In genomic region chr7:83611776-83612175, GRCh38 we compare ENCODE assay signal across 19 cellular contexts. TPM values are rescaled to one million over a fixed set of nuclear protein-coding genes. Genes with fewer than 3 reads are reported as not detected.
A peak's percentile ranks its signal among the peaks of the same experiment; 100 is the strongest.
DNase-seq lines count a peak whose midpoint lies in the region; ATAC-seq, FAIRE-seq and TF ChIP-seq lines count a peak whose summit lies in the region.
"Had no signal": no experiment of that assay in that cellular context is flagged by ENCODE, and none has a peak within 500 bp of the region (broad histone marks: within the 10 kb centered on the region; RNA-seq: fewer than 3 reads in every experiment).

No MANE protein-coding gene starts in this region.

- no peaks in the 10 kb centered on the region for H3K79me2 ChIP-seq in H9 (ENCODE audit: insufficient read depth, low read length)
- H3K79me2 ChIP-seq in H1 (ENCODE audit: control insufficient read depth in 1 of 2, insufficient read depth in 2 of 2, low read length in 2 of 2): no peaks in the 10 kb centered on the region
- no peaks in the 10 kb centered on the region for H3K79me2 ChIP-seq in neural progenitor cell (ENCODE audit: low read depth)

- H3K79me1 ChIP-seq in H9 (ENCODE audit: insufficient read depth, low read depth, low read length, poor library complexity, severe bottlenecking) (no peaks in the 10 kb centered on the region), H1 (ENCODE audit: low read depth, low read length) (no peaks in the 10 kb centered on the region)

- H4K91ac ChIP-seq in H9 (ENCODE audit: insufficient read length, low read depth, low read length): no peak overlapping the region
- no peak overlapping the region for H4K91ac ChIP-seq in H1 (replicated peaks; ENCODE audit: insufficient read length, low read length)

- H2BK5ac ChIP-seq in H9 (ENCODE audit: insufficient read length, low read length) (no peak overlapping the region), H1 (ENCODE audit: low read depth, low read length) (0 out of 2 replicates have a peak overlapping the region, but pooled peaks have one; percentile 22)

- no peak for ATAC-seq in gastroesophageal sphincter
- no peak for ATAC-seq in stimulated activated naive CD8-positive, alpha-beta T cell treated with anti-CD3 and anti-CD28 coated beads, Interleukin-15, amount 100 ng/mL, for 72 hours

- TF ChIP-seq CTCF in H9 (conservative IDR thresholded peaks at IDR 0.05): no peak
- no peak for TF ChIP-seq CTCF in H1 (IDR thresholded peaks at IDR 0.05; ENCODE audit: control extremely low read depth in 1 of 3, insufficient read depth in 1 of 3, low read depth in 1 of 3, low read length in 3 of 3)
- no peak for TF ChIP-seq CTCF in neural progenitor cell (IDR thresholded peaks at IDR 0.05)
- TF ChIP-seq CTCF in gastroesophageal sphincter (IDR thresholded peaks at IDR 0.05): no peak

- H3K4me3 ChIP-seq in HUES64 (ENCODE audit: low read length) (no peak overlapping the region), H1 (ENCODE audit: extremely low read depth in 1 of 4, insufficient read depth in 2 of 4, low read depth in 3 of 4, low read length in 4 of 4) (no peak overlapping the region), neural progenitor cell (no peak overlapping the region), gastroesophageal sphincter (no peak overlapping the region)
- H3K4me3 ChIP-seq: HAP-1 had no signal

- H3K23me2 ChIP-seq in H9 (ENCODE audit: insufficient read length, low read depth, low read length, poor library complexity, severe bottlenecking): no peaks in the 10 kb centered on the region
- H3K23me2 ChIP-seq in H1 (ENCODE audit: low read depth, low read length): no peaks in the 10 kb centered on the region

- FAIRE-seq in H1 (lab: Jason Lieb, UNC): no peak
- FAIRE-seq: GM12891, GM18507 had no signal

- DNase-seq in H9 (no peak), H1 (ENCODE audit: low read depth in 1 of 2, low spot score in 2 of 2) (no peak), neural progenitor cell (ENCODE audit: low spot score) (no peak)
- no peak for DNase-seq in activated CD4-positive, alpha-beta T cell treated with anti-CD3 and anti-CD28 coated beads, Interleukin-2, amount 50 U/mL, for 4 hours
- DNase-seq in stimulated activated naive CD8-positive, alpha-beta T cell treated with anti-CD3 and anti-CD28 coated beads, Interleukin-15, amount 100 ng/mL, for 72 hours: no peak
- DNase-seq: C1 segment of cervical spinal cord; Calu3; CD4-positive, alpha-beta memory T cell; COR-L47; DMS53; DMS79 treated with DMSO at 0.1 percent for 48 hours; GF-D8 had no signal

- H3K9me3 ChIP-seq in H9 (ENCODE audit: control insufficient read depth, low read depth, low read length) (no peaks in the 10 kb centered on the region), HUES64 (ENCODE audit: insufficient read depth, low read depth, low read length) (no peaks in the 10 kb centered on the region), H1 (ENCODE audit: insufficient read depth in 2 of 2, low read depth in 1 of 2, low read length in 1 of 2) (no peaks in the 10 kb centered on the region), neural progenitor cell (ENCODE audit: low read depth) (no peaks in the 10 kb centered on the region), gastroesophageal sphincter (no peaks in the 10 kb centered on the region)
- H3K9me3 ChIP-seq: HAP-1 had no signal

- H3K36me3 Mint-ChIP-seq in H9 (ENCODE audit: insufficient read depth in 1 of 3, low read depth in 3 of 3) (no peaks in the 10 kb centered on the region), neural progenitor cell (no peaks in the 10 kb centered on the region)
- H3K36me3 Mint-ChIP-seq: CD4-positive, alpha-beta memory T cell had no signal

- H3K18ac ChIP-seq in H9 (ENCODE audit: insufficient read length, low read depth, low read length) (no peak overlapping the region), H1 (ENCODE audit: extremely low read depth, low read length) (peak overlapping the region; percentile 51; the same call in 1 of the 2 replicates)

- H3K27me3 ChIP-seq in H9 (ENCODE audit: insufficient read depth, low read length) (no peaks in the 10 kb centered on the region), HUES64 (ENCODE audit: insufficient read depth, low read length) (no peaks in the 10 kb centered on the region), H1 (replicated peaks in 1 of 4; ENCODE audit: control insufficient read depth in 3 of 4, extremely low read depth in 1 of 4, insufficient read depth in 3 of 4, low read length in 3 of 4) (no peaks in the 10 kb centered on the region), neural progenitor cell (no peaks in the 10 kb centered on the region), gastroesophageal sphincter (no peaks in the 10 kb centered on the region)

- no peak for TF ChIP-seq RAD21 in H1 (IDR thresholded peaks at IDR 0.05 in 1 of 2, conservative IDR thresholded peaks at IDR 0.05 in 1 of 2; ENCODE audit: low read depth in 2 of 2, low read length in 2 of 2)

- CTCF ChIA-PET in H1 (lab: Charles Lee; ENCODE audit: partially characterized antibody): interaction anchor here (0.7 to 1.0 kb wide), 2 partner anchors 45 to 164 kb away, joined by 3 to 4 read pairs; no protein-coding TSS in a partner anchor

- H3K14ac ChIP-seq in H9 (ENCODE audit: insufficient read depth, low read length) (no peak overlapping the region), H1 (ENCODE audit: insufficient read length) (no peak overlapping the region)

- no peaks in the 10 kb centered on the region for H3K36me3 ChIP-seq in HUES64 (ENCODE audit: insufficient read depth, low read length)
- H3K36me3 ChIP-seq in H1 (ENCODE audit: control insufficient read depth in 2 of 4, insufficient read depth in 4 of 4, low read length in 3 of 4): no peaks in the 10 kb centered on the region
- no peaks in the 10 kb centered on the region for H3K36me3 ChIP-seq in neural progenitor cell
- no peaks in the 10 kb centered on the region for H3K36me3 ChIP-seq in gastroesophageal sphincter
- H3K36me3 ChIP-seq: HAP-1 had no signal

- H3K9ac ChIP-seq in H9 (ENCODE audit: extremely low read depth, insufficient read length, low read length) (no peak overlapping the region), HUES64 (ENCODE audit: low read depth, low read length) (no peak overlapping the region), H1 (replicated peaks in 1 of 4; ENCODE audit: extremely low read depth in 1 of 4, low read depth in 3 of 4, low read length in 3 of 4) (no peak overlapping the region), neural progenitor cell (no peak overlapping the region)

- TF ChIP-seq POLR2A in H1 (IDR thresholded peaks at IDR 0.05; ENCODE audit: control extremely low read depth in 1 of 2, low read depth in 2 of 2, low read length in 2 of 2) (no peak), gastroesophageal sphincter (IDR thresholded peaks at IDR 0.05) (no peak)

- H4K20me1 ChIP-seq in H9 (ENCODE audit: control insufficient read depth, insufficient read depth, insufficient read length) (no peaks in the 10 kb centered on the region), H1 (replicated peaks in 1 of 2; ENCODE audit: control insufficient read depth in 1 of 2, insufficient read depth in 2 of 2, low read length in 2 of 2) (no peaks in the 10 kb centered on the region), neural progenitor cell (ENCODE audit: low read depth) (no peaks in the 10 kb centered on the region)

- H3K27me3 Mint-ChIP-seq in H9 (ENCODE audit: low read depth) (no peaks in the 10 kb centered on the region), neural progenitor cell (ENCODE audit: insufficient read depth, low read depth) (no peaks in the 10 kb centered on the region)
- H3K27me3 Mint-ChIP-seq in stimulated activated naive CD8-positive, alpha-beta T cell treated with anti-CD3 and anti-CD28 coated beads, Interleukin-15, amount 100 ng/mL, for 72 hours: no peaks in the 10 kb centered on the region

- H3K4me2 ChIP-seq in H9 (ENCODE audit: insufficient read depth, insufficient read length, low read length): no peak overlapping the region
- no peak overlapping the region; a peak in 2 of 4 replicates for H3K4me2 ChIP-seq in H1 (ENCODE audit: insufficient read depth in 1 of 2, low read depth in 2 of 2, low read length in 2 of 2)
- no peak overlapping the region for H3K4me2 ChIP-seq in neural progenitor cell

- H3K56ac ChIP-seq in H9 (ENCODE audit: insufficient read length, low read depth, low read length) (no peak overlapping the region), H1 (replicated peaks; ENCODE audit: insufficient read length, low read depth, low read length) (no peak overlapping the region)

- H3K4ac ChIP-seq in H9 (ENCODE audit: low read depth, low read length) (no peak overlapping the region), H1 (replicated peaks; ENCODE audit: insufficient read length, low read depth, low read length) (peak overlapping the region; percentile 3)

- H4K5ac ChIP-seq in H9 (ENCODE audit: insufficient read length, low read depth, low read length) (no peak overlapping the region), H1 (ENCODE audit: insufficient read length, low read depth, low read length) (no peak overlapping the region)

- H2AK5ac ChIP-seq in H9 (ENCODE audit: insufficient read length, low read length): no peak overlapping the region
- H2AK5ac ChIP-seq in H1 (ENCODE audit: low read depth, low read length): no peak overlapping the region

- POLR2A ChIA-PET in H1 (lab: Charles Lee; ENCODE audit: partially characterized antibody): no interaction called here

- H2AFZ ChIP-seq in H9 (ENCODE audit: low read length) (peak overlapping the region; percentile 36), H1 (ENCODE audit: low read length) (0 out of 2 replicates have a peak overlapping the region, but pooled peaks have one; percentile 14), neural progenitor cell (replicated peaks) (peak overlapping the region; percentile 36)

- H4K8ac ChIP-seq in H9 (replicated peaks; ENCODE audit: insufficient read length, low read depth, low read length) (no peak overlapping the region), H1 (ENCODE audit: extremely low read depth, insufficient read depth, low read length) (no peak overlapping the region)

- H3K23ac ChIP-seq in H9 (ENCODE audit: insufficient read length, low read depth, low read length): no peak overlapping the region
- no peak overlapping the region for H3K23ac ChIP-seq in H1 (ENCODE audit: insufficient read length)

- no CpG with 5 or more reads among the region's 1 CpG for WGBS in H9 (ENCODE audit: extremely low coverage, insufficient read length, low lambda C conversion rate)
- WGBS in HUES64: 93% methylated on average over 1 of the region's 1 CpG
- WGBS in H1 (ENCODE audit: extremely low coverage in 1 of 2, insufficient coverage in 1 of 2, insufficient read length in 1 of 2, insufficient replicate concordance in 2 of 2, low coverage in 1 of 2, low lambda C conversion rate in 2 of 2, missing lambda C conversion rate in 1 of 2), 2 experiments: 86% methylated on average over 1 of the region's 1 CpG; no CpG with 5 or more reads in 1 of the 2 experiments
- WGBS in gastroesophageal sphincter (ENCODE audit: low coverage in 1 of 2), 2 donors: 100% methylated on average over 1 of the region's 1 CpG

- H3K4me1 ChIP-seq in H9 (ENCODE audit: insufficient read depth, low read length): peaks cover 7% of the 10 kb centered on the region
- peaks cover 41% of the 10 kb centered on the region for H3K4me1 ChIP-seq in HUES64 (ENCODE audit: insufficient read depth, low read length)
- H3K4me1 ChIP-seq in H1 (replicated peaks in 1 of 4; ENCODE audit: control insufficient read depth in 3 of 4, insufficient read depth in 4 of 4, low read length in 3 of 4): peaks cover 0 to 6% (median 2%) of the 10 kb centered on the region in 4 experiments; a peak in 3 of 7 replicates
- H3K4me1 ChIP-seq in neural progenitor cell: peaks cover 4% of the 10 kb centered on the region
- H3K4me1 ChIP-seq in gastroesophageal sphincter: no peaks in the 10 kb centered on the region

- peak overlapping the region in 2 of 3 experiments; percentile 31 to 94; a peak in 4 of 7 replicates for H3K27ac Mint-ChIP-seq in H9
- H3K27ac Mint-ChIP-seq in neural progenitor cell: no peak overlapping the region
- no peak overlapping the region for H3K27ac Mint-ChIP-seq in stimulated activated naive CD8-positive, alpha-beta T cell treated with anti-CD3 and anti-CD28 coated beads, Interleukin-15, amount 100 ng/mL, for 72 hours
- H3K27ac Mint-ChIP-seq: CD4-positive, alpha-beta memory T cell had no signal

- H2BK20ac ChIP-seq in H9 (ENCODE audit: low read depth, low read length, poor library complexity, severe bottlenecking) (no peak overlapping the region), H1 (ENCODE audit: low read length) (peak overlapping the region; percentile 43; the same call in 1 of the 2 replicates)

- no peak overlapping the region for H2BK120ac ChIP-seq in H9 (ENCODE audit: low read depth, low read length, poor library complexity, severe bottlenecking)
- H2BK120ac ChIP-seq in H1 (replicated peaks; ENCODE audit: low read depth, low read length): no peak overlapping the region

- no peak overlapping the region for H2BK15ac ChIP-seq in H9 (ENCODE audit: low read depth, low read length)
- no peak overlapping the region for H2BK15ac ChIP-seq in H1 (ENCODE audit: low read length)

- TF ChIP-seq EP300 in H1 (IDR thresholded peaks at IDR 0.05; ENCODE audit: borderline replicate concordance in 1 of 2, low read depth in 2 of 2, low read length in 2 of 2) (no peak), gastroesophageal sphincter (IDR thresholded peaks at IDR 0.05) (no peak)

- no peak overlapping the region; a peak in 1 of 5 replicates for H3K4me3 Mint-ChIP-seq in H9
- no peak overlapping the region for H3K4me3 Mint-ChIP-seq in neural progenitor cell
- no peak overlapping the region for H3K4me3 Mint-ChIP-seq in stimulated activated naive CD8-positive, alpha-beta T cell treated with anti-CD3 and anti-CD28 coated beads, Interleukin-15, amount 100 ng/mL, for 72 hours
- H3K4me3 Mint-ChIP-seq: CD4-positive, alpha-beta memory T cell had no signal

- peaks cover 37 to 43% of the 10 kb centered on the region in 2 experiments for H3K4me1 Mint-ChIP-seq in H9
- no peaks in the 10 kb centered on the region for H3K4me1 Mint-ChIP-seq in neural progenitor cell
- no peaks in the 10 kb centered on the region for H3K4me1 Mint-ChIP-seq in stimulated activated naive CD8-positive, alpha-beta T cell treated with anti-CD3 and anti-CD28 coated beads, Interleukin-15, amount 100 ng/mL, for 72 hours
- H3K4me1 Mint-ChIP-seq: CD4-positive, alpha-beta memory T cell had no signal

- no peak overlapping the region for H3T11ph ChIP-seq in H9 (ENCODE audit: low read length)

- H3K27ac ChIP-seq in H9 (ENCODE audit: insufficient read length, low read depth, low read length) (no peak overlapping the region), HUES64 (ENCODE audit: low read depth, low read length) (0 out of 2 replicates have a peak overlapping the region, but pooled peaks have one; percentile 3), H1 (ENCODE audit: low read depth, low read length) (no peak overlapping the region), neural progenitor cell (no peak overlapping the region), gastroesophageal sphincter (no peak overlapping the region)

- H2BK12ac ChIP-seq in H9 (ENCODE audit: insufficient read length, low read depth, low read length): no peak overlapping the region
- no peak overlapping the region for H2BK12ac ChIP-seq in H1 (ENCODE audit: low read depth, low read length)

- H3F3A ChIP-seq in neural progenitor cell (ENCODE audit: low read depth): peaks cover 8% of the 10 kb centered on the region

- H3K9me3 Mint-ChIP-seq in H9: no peaks in the 10 kb centered on the region
- no peaks in the 10 kb centered on the region for H3K9me3 Mint-ChIP-seq in neural progenitor cell
- peaks cover 4 to 7% of the 10 kb centered on the region in 2 donors for H3K9me3 Mint-ChIP-seq in stimulated activated naive CD8-positive, alpha-beta T cell treated with anti-CD3 and anti-CD28 coated beads, Interleukin-15, amount 100 ng/mL, for 72 hours

RNA-seq across cellular contexts. Expression of gene SEMA3E, which starts 37.2 kb away (rescaled TPM):
- total RNA-seq in H9 (2021) (0.39 and 0.61 TPM in 2 replicates), neural progenitor cell (ENCODE audit: low replicate concordance) (2.0 and 5.5 TPM in 2 replicates), gastroesophageal sphincter (10 to 100 TPM; 22.1 to 42.6 (median 25.0) TPM)
- polyA plus RNA-seq in HUES64 (2013, experiment 1 of 2): 2.2 TPM
- 1.6 TPM for polyA plus RNA-seq in HUES64 (2013, experiment 2 of 2)
- total RNA-seq in H1 (2021; fragmentation: NEBNext Ultra II Directional; extraction: Animal tissue kit (Norgen Biotek cat#: 25700)): 0.93 and 1.9 TPM in 2 replicates
- 0.94 and 1.3 TPM in 2 replicates for polyA plus RNA-seq in H1 (2011; rRNA removed)
- 1.6 TPM for polyA plus RNA-seq in H1 (2011; cell fraction: cytosol; rRNA removed)
- polyA plus RNA-seq in H1 (2011; cell fraction: nucleus; rRNA removed): 0.47 TPM
- polyA plus RNA-seq in H1 (2012, experiment 1 of 2): 1.0 to 4.7 TPM (median 3.2 TPM) in 4 replicates
- 0.04 TPM for polyA plus RNA-seq in H1 (2012, experiment 2 of 2)
- 1.0 TPM for polyA plus RNA-seq in H1 (2013, experiment 1 of 2)
- polyA plus RNA-seq in H1 (2013, experiment 2 of 2): 0.72 TPM
- polyA minus RNA-seq in H1 (2011; rRNA and poly(A)+ RNA removed): 2.7 and 2.9 TPM in 2 replicates
- 1.0 TPM for polyA minus RNA-seq in H1 (2011; cell fraction: cytosol; rRNA and poly(A)+ RNA removed)
- polyA minus RNA-seq in H1 (2011; cell fraction: nucleus; rRNA and poly(A)+ RNA removed): 2.0 TPM
- total RNA-seq: A673; CD4-positive, alpha-beta memory T cell had no signal
- polyA plus RNA-seq: BJ; CD4-positive, alpha-beta memory T cell had no signal

Comparison
In these comparisons a context has a peak if more than half of its experiments do, and no peak if none do; other contexts are left out.
1. H3K27ac Mint-ChIP-seq: peak in H9 (2 of 3); none in neural progenitor cell (single experiment) and stimulated activated naive CD8-positive, alpha-beta T cell treated with anti-CD3 and anti-CD28 coated beads, Interleukin-15, amount 100 ng/mL, for 72 hours (0 of 2).
2. Peak in every context shown above with its lines, with median percentiles within 50 percentile points of each other: H2AFZ ChIP-seq.